ENCODE assay signal across 1 cellular context in genomic region chr2:190184460-190184859, GRCh38.
A peak's percentile ranks its signal among the peaks of the same experiment; 100 is the strongest.
TF ChIP-seq lines count a peak whose summit lies in the region.

No MANE protein-coding gene starts in this region.

TF ChIP-seq in K562, 482 proteins besides CTCF, POLR2A, EP300 and RAD21 (continued from another document and continues in another):
- TF ChIP-seq USF1 (CRISPR knock-in tag; IDR thresholded peaks at IDR 0.05) (no peak), IRF9 (tag; IDR thresholded peaks at IDR 0.05) (no peak), SPI1 (IDR thresholded peaks at IDR 0.05; ENCODE audit: borderline replicate concordance, low read depth, low read length) (0 out of 2 replicates have a peak, but pooled peaks have one; percentile 52), PBX2 (CRISPR knock-in tag; IDR thresholded peaks at IDR 0.05; ENCODE audit: low read depth) (no peak), PBX2 (tag; conservative IDR thresholded peaks at IDR 0.05; ENCODE audit: low read depth) (0 out of 2 replicates have a peak, but pooled peaks have one; percentile 46), ZNF77 (CRISPR knock-in tag; IDR thresholded peaks at IDR 0.05) (no peak), HDAC2 (IDR thresholded peaks at IDR 0.05) (peak; percentile 70; the same call in 1 of the 2 replicates), THRB (CRISPR knock-in tag; conservative IDR thresholded peaks at IDR 0.05) (peak; percentile 92), MTA2 (IDR thresholded peaks at IDR 0.05; ENCODE audit: low read depth) (peak; percentile 98), AFF1 (IDR thresholded peaks at IDR 0.05; ENCODE audit: low read depth in 1 of 2, partially characterized antibody in 2 of 2) (peak; percentile 32 to 59), NCOR1 (IDR thresholded peaks at IDR 0.05) (peak; percentile 98), ILF3 (IDR thresholded peaks at IDR 0.05; ENCODE audit: borderline replicate concordance) (peak; percentile 43; the same call in 1 of the 2 replicates), CBX2 (IDR thresholded peaks at IDR 0.05; ENCODE audit: insufficient read depth, low read length, poor library complexity, severe bottlenecking) (no peak), SUPT5H (IDR thresholded peaks at IDR 0.05) (peak; percentile 41), CTBP1 (IDR thresholded peaks at IDR 0.05; ENCODE audit: borderline replicate concordance) (peak; percentile 30; the same call in 1 of the 2 replicates), CREM (IDR thresholded peaks at IDR 0.05; ENCODE audit: low read depth) (peak; percentile 62; the same call in 1 of the 2 replicates), ZNF311 (CRISPR knock-in tag; IDR thresholded peaks at IDR 0.05) (no peak), HNRNPL (IDR thresholded peaks at IDR 0.05; ENCODE audit: low read depth, low read length) (no peak), PTBP1 (IDR thresholded peaks at IDR 0.05; ENCODE audit: low read depth, low read length) (no peak), YBX1 (IDR thresholded peaks at IDR 0.05) (no peak), ZBTB34 (CRISPR knock-in tag; IDR thresholded peaks at IDR 0.05) (no peak), BHLHE40 (IDR thresholded peaks at IDR 0.05; ENCODE audit: low read length) (peak; percentile 32; the same call in 1 of the 2 replicates), DDX20 (tag; IDR thresholded peaks at IDR 0.05; ENCODE audit: low read depth) (no peak), C11orf30 (IDR thresholded peaks at IDR 0.05; ENCODE audit: low read depth) (no peak), PCBP1 (IDR thresholded peaks at IDR 0.05; ENCODE audit: low read depth, low read length, poor library complexity, severe bottlenecking) (no peak), SRSF9 (IDR thresholded peaks at IDR 0.05; ENCODE audit: borderline replicate concordance, low read depth, low read length) (no peak), SAFB (IDR thresholded peaks at IDR 0.05; ENCODE audit: borderline replicate concordance, low read depth, low read length) (no peak), MIER1 (IDR thresholded peaks at IDR 0.05; ENCODE audit: low read depth) (no peak), PREB (CRISPR knock-in tag; IDR thresholded peaks at IDR 0.05) (no peak), PTRF (tag; IDR thresholded peaks at IDR 0.05) (no peak), HNRNPLL (IDR thresholded peaks at IDR 0.05; ENCODE audit: low read depth, low read length, poor library complexity, severe bottlenecking) (no peak), CEBPZ (IDR thresholded peaks at IDR 0.05; ENCODE audit: borderline replicate concordance, low read depth, low read length) (no peak), ETV6 (IDR thresholded peaks at IDR 0.05; ENCODE audit: borderline replicate concordance in 1 of 2, low read depth in 2 of 2, low read length in 1 of 2) (peak; percentile 78 to 91; a peak in 3 of 4 replicates), ETV6 (CRISPR knock-in tag; IDR thresholded peaks at IDR 0.05; ENCODE audit: borderline replicate concordance) (no peak), TAF9B (IDR thresholded peaks at IDR 0.05; ENCODE audit: partially characterized antibody) (peak; percentile 59), BRD9 (IDR thresholded peaks at IDR 0.05; ENCODE audit: low read depth, partially characterized antibody) (peak; percentile 61), KHSRP (IDR thresholded peaks at IDR 0.05) (peak; percentile 62; the same call in 1 of the 2 replicates), KLF16 (IDR thresholded peaks at IDR 0.05) (peak; percentile 88), ZNF232 (CRISPR knock-in tag; IDR thresholded peaks at IDR 0.05) (no peak), RHOXF2B (CRISPR knock-in tag; conservative IDR thresholded peaks at IDR 0.05) (no peak), NONO (IDR thresholded peaks at IDR 0.05; ENCODE audit: low read depth in 2 of 2, low read length in 1 of 2) (peak in 1 of 2 experiments; percentile 37; a peak in 1 of 4 replicates), FOXJ2 (tag; IDR thresholded peaks at IDR 0.05) (no peak), NEUROD1 (IDR thresholded peaks at IDR 0.05; ENCODE audit: borderline replicate concordance, low read depth, low read length, partially characterized antibody) (peak; percentile 76), CHAMP1 (IDR thresholded peaks at IDR 0.05) (peak; percentile 90), MXD1 (CRISPR knock-in tag; IDR thresholded peaks at IDR 0.05; ENCODE audit: borderline replicate concordance, poor library complexity, severe bottlenecking) (no peak), FOSL1 (tag; conservative IDR thresholded peaks at IDR 0.05) (peak; percentile 40; the same call in 1 of the 2 replicates), PHB2 (IDR thresholded peaks at IDR 0.05; ENCODE audit: low read depth) (peak; percentile 92)
